In the genomic region with DNA sequence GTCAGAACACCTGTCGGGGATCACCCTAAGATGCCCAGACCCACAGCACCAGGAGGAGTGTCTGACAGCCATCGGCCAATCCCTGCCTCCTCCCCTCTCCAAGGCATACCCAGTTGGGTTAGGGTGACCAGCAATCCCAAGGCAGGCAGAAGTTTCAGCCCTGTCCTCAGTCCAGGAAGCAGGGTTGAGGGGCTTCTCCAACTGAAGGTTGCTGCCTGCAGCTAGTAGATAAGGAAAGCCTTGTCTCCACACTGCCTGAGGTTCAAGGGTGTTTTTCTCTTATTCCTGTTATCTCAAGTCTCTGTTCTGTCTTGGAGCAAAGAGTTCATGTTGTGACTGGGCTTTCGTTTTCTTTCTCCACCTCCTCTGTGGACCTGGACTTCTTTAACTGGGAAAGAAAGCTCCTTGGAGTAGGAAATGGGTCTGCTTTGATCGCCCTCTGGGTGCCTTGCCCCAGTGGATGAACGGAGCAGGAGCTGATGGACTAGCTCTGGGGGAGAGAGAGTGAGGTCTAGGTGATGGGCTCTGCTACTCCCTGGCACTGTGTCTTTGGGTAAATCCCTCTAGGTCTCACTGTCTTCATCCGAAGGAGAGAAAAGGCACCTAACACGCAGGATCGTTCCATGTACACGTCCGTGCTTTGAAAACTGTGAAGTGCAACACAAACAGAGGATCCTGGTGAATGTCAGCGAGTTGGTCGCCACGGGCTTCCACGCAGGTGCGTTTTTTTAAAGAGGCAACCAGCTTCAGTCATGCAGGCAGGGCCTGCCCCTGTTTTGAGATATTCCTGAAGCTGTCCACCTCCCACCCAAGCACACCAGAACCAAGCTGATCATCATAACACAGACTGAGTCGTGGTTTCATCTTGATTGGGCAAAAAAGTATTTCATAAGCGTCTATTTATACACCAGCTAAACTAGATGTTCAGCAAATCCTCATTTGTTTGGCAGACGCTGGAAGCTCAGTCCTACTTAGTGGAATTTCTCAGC, we compare ENCODE assay signal across 15 cellular contexts. TPM values are rescaled to one million over a fixed set of nuclear protein-coding genes. Genes with fewer than 3 reads are reported as not detected.
DNase-seq lines count a peak whose midpoint lies in the region; ATAC-seq and TF ChIP-seq lines count a peak whose summit lies in the region.
"Had no signal": no experiment of that assay in that cellular context is flagged by ENCODE, and none has a peak within 500 bp of the region (broad histone marks: within the 10 kb centered on the region; RNA-seq: fewer than 3 reads in every experiment).

No MANE protein-coding gene starts in this region.

- H3K4me1 ChIP-seq in adrenal gland (replicated peaks in 1 of 2), result no peaks in the 10 kb centered on the region

- no peaks in the 10 kb centered on the region for H3K9me3 ChIP-seq in adrenal gland (replicated peaks in 1 of 3)
- H3K9me3 ChIP-seq: ovary had no signal

- DNase-seq in AG10803 (ENCODE audit: low read depth) (peak; percentile 16), HUDEP-2 (lab: John Stamatoyannopoulos, UW; ENCODE audit: unreplicated experiment in 76 of 76) (peak in 72 of 76 experiments; percentile 4 to 83 (median 44)), middle frontal gyrus (ENCODE audit: extremely low spot score, low spot score) (peak; percentile 46), omental fat pad (ENCODE audit: low spot score) (no peak), adrenal gland (no peak), NCI-H146 treated with DMSO at 0.1 percent for 48 hours (lab: John Stamatoyannopoulos, UW; ENCODE audit: unreplicated experiment) (no peak)
- DNase-seq: activated CD8-positive, alpha-beta T cell treated with anti-CD3 and anti-CD28 coated beads, Interleukin-2, amount 10 ng/mL, durations not matched to agents 7 days and 5 days; activated naive CD4-positive, alpha-beta T cell treated with anti-CD3 and anti-CD28 coated beads for 36 hours; DMS79; islet precursor cell; NCI-H146; ovary had no signal

- intact Hi-C loops in adrenal gland (cut with DNase I), result no loop called here

- no peak for TF ChIP-seq POLR2A in adrenal gland (IDR thresholded peaks at IDR 0.05)

- H3K36me3 ChIP-seq in adrenal gland (replicated peaks in 1 of 2), result no peaks in the 10 kb centered on the region
- H3K36me3 ChIP-seq: ovary had no signal

- H3K4me3 ChIP-seq in AG10803 (ENCODE audit: low read length) (no peak overlapping the region), adrenal gland (no peak overlapping the region)
- H3K4me3 ChIP-seq: ovary had no signal

- no peaks in the 10 kb centered on the region for H3K27me3 ChIP-seq in adrenal gland
- H3K27me3 ChIP-seq: ovary had no signal

- peak overlapping the region; percentile 24 for H3K27ac ChIP-seq in angular gyrus (ENCODE audit: low read depth, low read length)
- no peak overlapping the region for H3K27ac ChIP-seq in adrenal gland
- H3K27ac ChIP-seq: RWPE1 had no signal

- TF ChIP-seq CTCF in AG10803 (conservative IDR thresholded peaks at IDR 0.05; ENCODE audit: low read length) (no peak), omental fat pad (IDR thresholded peaks at IDR 0.05) (no peak), adrenal gland (IDR thresholded peaks at IDR 0.05) (no peak)

- ATAC-seq in GM21381 (IDR thresholded peaks at IDR 0.05; ENCODE audit: unreplicated experiment) (no peak), omental fat pad (ENCODE audit: low FRiP score) (no peak)
- ATAC-seq: activated CD8-positive, alpha-beta T cell treated with anti-CD3 and anti-CD28 coated beads, Interleukin-2, amount 10 ng/mL, durations not matched to agents 7 days and 5 days had no signal

- WGBS in adrenal gland, 4 donors, result 83 to 95% (median 85%) methylated on average over 17 to 18 of the region's 18 CpGs

RNA-seq across cellular contexts. Expression of gene FOXN3, which starts 52.5 kb away (rescaled TPM):
- total RNA-seq in omental fat pad, result 100 to 1,000 TPM in 3 of 4 donors, 10 to 100 TPM in 1; 91.7 to 207 (median 125) TPM
- total RNA-seq in adrenal gland, result 100 to 1,000 TPM in 6 of 8 donors, 10 to 100 TPM in 2; 62.2 to 131 (median 105) TPM
- 10 to 100 TPM; 10.7 to 33.9 (median 22.0) TPM for polyA plus RNA-seq in adrenal gland

Comparison
In these comparisons a context has a peak if more than half of its experiments do, and no peak if none do; other contexts are left out.
1. DNase-seq: peak in AG10803 (single experiment), HUDEP-2 (72 of 76) and middle frontal gyrus (single experiment); none in omental fat pad (single experiment), adrenal gland (0 of 7) and NCI-H146 treated with DMSO at 0.1 percent for 48 hours (single experiment).